In genomic region chr2:186575302-186575701, GRCh38 we compare ENCODE assay signal across 8 cellular contexts. TPM values are rescaled to one million over a fixed set of nuclear protein-coding genes. Genes with fewer than 3 reads are reported as not detected.
A peak's percentile ranks its signal among the peaks of the same experiment; 100 is the strongest.
DNase-seq lines count a peak whose midpoint lies in the region; ATAC-seq, FAIRE-seq and TF ChIP-seq lines count a peak whose summit lies in the region.

No MANE protein-coding gene starts in this region.

- H3K27ac Mint-ChIP-seq in WTC11 = no peak overlapping the region

- no peaks in the 10 kb centered on the region for H3K4me1 ChIP-seq in right atrium auricular region
- H3K4me1 ChIP-seq in HUES48 (ENCODE audit: control insufficient read depth, insufficient read depth, low read length) = peaks cover 14% of the 10 kb centered on the region

- FAIRE-seq in urothelium cell line (lab: Jason Lieb, UNC) (no peak), GM19239 (lab: Jason Lieb, UNC) (no peak)

- H3K27me3 Mint-ChIP-seq in WTC11 (ENCODE audit: low read depth) = no peaks in the 10 kb centered on the region

- H3K36me3 ChIP-seq in right atrium auricular region (no peaks in the 10 kb centered on the region), HUES48 (ENCODE audit: control insufficient read depth, insufficient read depth, low read length) (no peaks in the 10 kb centered on the region)

- DNase-seq in Right ventricle myocardium inferior (ENCODE audit: missing footprints) (no peak), right atrium auricular region (ENCODE audit: low spot score) (no peak), WTC11 (ENCODE audit: low spot score) (no peak), iris pigment epithelial cell (ENCODE audit: low read depth) (peak; percentile 99), urothelium cell line (ENCODE audit: low spot score) (peak; percentile 87), NAMALWA (ENCODE audit: low spot score) (no peak), GM19239 (ENCODE audit: insufficient read length, low spot score) (no peak)

- H3K9me3 ChIP-seq in right atrium auricular region (no peaks in the 10 kb centered on the region), HUES48 (ENCODE audit: control insufficient read depth, insufficient read depth, low read length) (no peaks in the 10 kb centered on the region)

- H3K4me3 ChIP-seq in right atrium auricular region = no peak overlapping the region
- H3K4me3 ChIP-seq in HUES48 (ENCODE audit: low read depth, low read length) = no peak overlapping the region

- CTCF ChIA-PET in WTC11 (lab: Charles Lee) = no interaction called here

- H3K27me3 ChIP-seq in right atrium auricular region (no peaks in the 10 kb centered on the region), HUES48 (ENCODE audit: control insufficient read depth, insufficient read depth, low read length) (no peaks in the 10 kb centered on the region)

- POLR2A ChIA-PET in WTC11 (lab: Charles Lee) = interaction anchor here (1.0 kb wide), 1 partner anchor 15 kb away, joined by 3 read pairs; the partner anchor contains the start of gene ITGAV

- ATAC-seq in Right ventricle myocardium inferior (peak; percentile 86), WTC11 (peak; percentile 83)

- H3K36me3 Mint-ChIP-seq in WTC11 = no peaks in the 10 kb centered on the region

- no peaks in the 10 kb centered on the region for H3K9me3 Mint-ChIP-seq in WTC11

- no peak for TF ChIP-seq CTCF in right atrium auricular region (IDR thresholded peaks at IDR 0.05)
- no peak for TF ChIP-seq CTCF in WTC11 (IDR thresholded peaks at IDR 0.05)

- H3K4me3 Mint-ChIP-seq in WTC11 = no peak overlapping the region

- H3K27ac ChIP-seq in right atrium auricular region (no peak overlapping the region), HUES48 (ENCODE audit: low read depth, low read length) (peak overlapping the region; percentile 69)

- intact Hi-C loops in Right ventricle myocardium inferior (cut with DNase I) = no loop called here

- H3K4me1 Mint-ChIP-seq in WTC11 = peaks cover 8% of the 10 kb centered on the region

- H3K9ac ChIP-seq in HUES48 (ENCODE audit: low read depth, low read length) = no peak overlapping the region

TF ChIP-seq in WTC11, 78 proteins besides CTCF, POLR2A, EP300 and RAD21:
- no peak for TF ChIP-seq TP53 (CRISPR knock-in tag; IDR thresholded peaks at IDR 0.05)
- no peak for TF ChIP-seq ZNF532 (CRISPR knock-in tag; IDR thresholded peaks at IDR 0.05; ENCODE audit: borderline replicate concordance)
- no peak for TF ChIP-seq CBFB (CRISPR knock-in tag; IDR thresholded peaks at IDR 0.05; ENCODE audit: low read depth)
- TF ChIP-seq STAT6 (CRISPR knock-in tag; conservative IDR thresholded peaks at IDR 0.05; ENCODE audit: low read depth) = no peak
TF ChIP-seq in WTC11: peak in this region for 0.

RNA-seq across cellular contexts. Expression of gene ITGAV, which starts 14.6 kb away (rescaled TPM):
- 139 TPM for total RNA-seq in Right ventricle myocardium inferior
- 100 to 1,000 TPM in 1 of 2 donors, 10 to 100 TPM in 1; 79.8 to 152 TPM for total RNA-seq in right atrium auricular region
- total RNA-seq in WTC11 (2021) = 26.5 to 30.0 TPM (median 27.7 TPM) in 3 replicates

Comparison
In these comparisons a context has a peak if more than half of its experiments do, and no peak if none do; other contexts are left out.
1. DNase-seq: peak in iris pigment epithelial cell (single experiment) and urothelium cell line (single experiment); none in Right ventricle myocardium inferior (single experiment), right atrium auricular region (single experiment), WTC11 (single experiment), NAMALWA (single experiment) and GM19239 (single experiment).